In genomic region chr14:68157971-68158371, GRCh38 we compare ENCODE assay signal across 12 cellular contexts.
DNase-seq lines count a peak whose midpoint lies in the region; TF ChIP-seq lines count a peak whose summit lies in the region.
"Had no signal": no experiment of that assay in that cellular context is flagged by ENCODE, and none has a peak within 500 bp of the region (broad histone marks: within the 10 kb centered on the region; RNA-seq: fewer than 3 reads in every experiment).

No MANE protein-coding gene starts in this region.

- peak; percentile 58 for DNase-seq in AG09319 (ENCODE audit: extremely low read depth, low read depth)
- DNase-seq in epithelial cell of esophagus (ENCODE audit: low read depth): peak; percentile 49
- DNase-seq in myocyte (ENCODE audit: low read depth): peak; percentile 16
- no peak for DNase-seq in activated gamma-delta T cell (lab: John Stamatoyannopoulos, UW)
- no peak for DNase-seq in NCI-H524 treated with DMSO at 0.1 percent for 48 hours (lab: John Stamatoyannopoulos, UW)
- no peak for DNase-seq in DMS53 (lab: John Stamatoyannopoulos, UW)
- no peak for DNase-seq in effector CD8-positive, alpha-beta T cell (lab: John Stamatoyannopoulos, UW)
- DNase-seq: activated CD4-positive, alpha-beta T cell treated with anti-CD3 and anti-CD28 coated beads, Interleukin-2, amount 10 ng/mL, durations not matched to agents 7 days and 5 days; stimulated activated CD4-positive, alpha-beta T cell treated with anti-CD3 and anti-CD28 coated beads, Interleukin-12 subunit alpha, Interleukin-12 subunit beta, amount 100 ng/mL, for 4 hours; T-cell had no signal

- TF ChIP-seq RAD21 in Ishikawa (IDR thresholded peaks at IDR 0.05; ENCODE audit: low read depth): no peak

- no peak for TF ChIP-seq CTCF in AG09319 (IDR thresholded peaks at IDR 0.05; ENCODE audit: low read depth, low read length)
- TF ChIP-seq CTCF in epithelial cell of esophagus (IDR thresholded peaks at IDR 0.05; ENCODE audit: insufficient read depth, low read depth, low read length, missing control alignments): no peak

- no peak overlapping the region for H3K4me3 ChIP-seq in epithelial cell of esophagus (ENCODE audit: low read length)
- H3K4me3 ChIP-seq: BLaER1 had no signal

- no peak for TF ChIP-seq EP300 in Ishikawa (IDR thresholded peaks at IDR 0.05; ENCODE audit: borderline replicate concordance)

TF ChIP-seq in Ishikawa, 13 proteins besides CTCF, POLR2A, EP300 and RAD21:
- peak; percentile 35; the same call in 1 of the 2 replicates for TF ChIP-seq CEBPB (IDR thresholded peaks at IDR 0.05)
- no peak for TF ChIP-seq MAX (IDR thresholded peaks at IDR 0.05)
- TF ChIP-seq ZBTB7A (IDR thresholded peaks at IDR 0.05; ENCODE audit: low read depth): no peak
- no peak for TF ChIP-seq REST (IDR thresholded peaks at IDR 0.05; ENCODE audit: low read depth)
- no peak for TF ChIP-seq EGR1 (IDR thresholded peaks at IDR 0.05)
- TF ChIP-seq USF1 (IDR thresholded peaks at IDR 0.05): no peak

Comparison
In these comparisons a context has a peak if more than half of its experiments do, and no peak if none do; other contexts are left out.
1. DNase-seq: peak in AG09319 (single experiment), epithelial cell of esophagus (single experiment) and myocyte (single experiment); none in activated gamma-delta T cell (single experiment), NCI-H524 treated with DMSO at 0.1 percent for 48 hours (single experiment), DMS53 (single experiment) and effector CD8-positive, alpha-beta T cell (single experiment).